In genomic region chr15:50046868-50047267, GRCh38 we compare ENCODE assay signal across 18 cellular contexts.
DNase-seq lines count a peak whose midpoint lies in the region; ATAC-seq and TF ChIP-seq lines count a peak whose summit lies in the region.
"Had no signal": no experiment of that assay in that cellular context is flagged by ENCODE, and none has a peak within 500 bp of the region (broad histone marks: within the 10 kb centered on the region; RNA-seq: fewer than 3 reads in every experiment).

No MANE protein-coding gene starts in this region.

- ATAC-seq in GM18520 (IDR thresholded peaks at IDR 0.05; ENCODE audit: unreplicated experiment) (peak; percentile 47), foreskin keratinocyte (peak; percentile 48), GM18858 (IDR thresholded peaks at IDR 0.05; ENCODE audit: unreplicated experiment) (no peak)
- no peak for ATAC-seq in stimulated activated memory B cell treated with anti-CD40 and anti-IgM and Interleukin-4, amounts not matched to agents 10 μg/mL and 1 μg/mL and 100 μg/mL, for 72 hours
- ATAC-seq: body of pancreas had no signal

- H3K27me3 Mint-ChIP-seq in stimulated activated memory B cell treated with anti-CD40 and anti-IgM and Interleukin-4, amounts not matched to agents 10 μg/mL and 1 μg/mL and 100 μg/mL, for 72 hours, result no peaks in the 10 kb centered on the region
- H3K27me3 Mint-ChIP-seq: activated CD4-positive, alpha-beta memory T cell treated with anti-CD3 and anti-CD28 coated beads, Interleukin-2, amount 10 ng/mL, durations not matched to agents 7 days and 5 days had no signal

- DNase-seq in EH (ENCODE audit: low read depth), result peak; percentile 42
- DNase-seq in foreskin keratinocyte, result peak; percentile 8 to 25
- no peak for DNase-seq in iPS-NIHi11 (ENCODE audit: low spot score)
- no peak for DNase-seq in A172 (ENCODE audit: low spot score)
- DNase-seq: activated CD4-positive, alpha-beta memory T cell treated with anti-CD3 and anti-CD28 coated beads, Interleukin-2, amount 10 ng/mL, durations not matched to agents 7 days and 5 days; body of pancreas; GF-D8; kidney glomerular epithelial cell; NCI-H2029; NCI-H510A treated with DMSO at 0.1 percent for 48 hours; stimulated activated CD4-positive, alpha-beta T cell treated with anti-CD3 and anti-CD28 coated beads, Interleukin-2, amount 100 ng/mL, for 48 hours had no signal

- H3K4me1 Mint-ChIP-seq in stimulated activated memory B cell treated with anti-CD40 and anti-IgM and Interleukin-4, amounts not matched to agents 10 μg/mL and 1 μg/mL and 100 μg/mL, for 72 hours, result no peaks in the 10 kb centered on the region

- peaks cover 9% of the 10 kb centered on the region for H3K9me3 Mint-ChIP-seq in stimulated activated memory B cell treated with anti-CD40 and anti-IgM and Interleukin-4, amounts not matched to agents 10 μg/mL and 1 μg/mL and 100 μg/mL, for 72 hours

- H3K27ac ChIP-seq in VCaP, result peak overlapping the region; percentile 44
- H3K27ac ChIP-seq in foreskin keratinocyte, result no peak overlapping the region
- H3K27ac ChIP-seq: body of pancreas, hepatocyte, SK-N-MC, thoracic aorta had no signal

- H3K27me3 ChIP-seq in foreskin keratinocyte, result peaks cover 15% of the 10 kb centered on the region
- H3K27me3 ChIP-seq: body of pancreas, hepatocyte had no signal

- no peak for TF ChIP-seq CTCF in VCaP (conservative IDR thresholded peaks at IDR 0.05)
- no peak for TF ChIP-seq CTCF in foreskin keratinocyte (conservative IDR thresholded peaks at IDR 0.05)

- no peaks in the 10 kb centered on the region for H3K36me3 Mint-ChIP-seq in stimulated activated memory B cell treated with anti-CD40 and anti-IgM and Interleukin-4, amounts not matched to agents 10 μg/mL and 1 μg/mL and 100 μg/mL, for 72 hours

- H3K27ac Mint-ChIP-seq in stimulated activated memory B cell treated with anti-CD40 and anti-IgM and Interleukin-4, amounts not matched to agents 10 μg/mL and 1 μg/mL and 100 μg/mL, for 72 hours, result no peak overlapping the region

- H3K4me1 ChIP-seq in foreskin keratinocyte, result no peaks in the 10 kb centered on the region
- H3K4me1 ChIP-seq: body of pancreas had no signal

- no peak overlapping the region for H3K4me3 Mint-ChIP-seq in stimulated activated memory B cell treated with anti-CD40 and anti-IgM and Interleukin-4, amounts not matched to agents 10 μg/mL and 1 μg/mL and 100 μg/mL, for 72 hours
- H3K4me3 Mint-ChIP-seq: activated CD4-positive, alpha-beta memory T cell treated with anti-CD3 and anti-CD28 coated beads, Interleukin-2, amount 10 ng/mL, durations not matched to agents 7 days and 5 days had no signal

Comparison
In these comparisons a context has a peak if more than half of its experiments do, and no peak if none do; other contexts are left out.
1. DNase-seq: peak in EH (single experiment) and foreskin keratinocyte (2 of 2); none in iPS-NIHi11 (single experiment) and A172 (single experiment).
2. ATAC-seq: peak in GM18520 (single experiment) and foreskin keratinocyte (single experiment); none in GM18858 (single experiment) and stimulated activated memory B cell treated with anti-CD40 and anti-IgM and Interleukin-4, amounts not matched to agents 10 μg/mL and 1 μg/mL and 100 μg/mL, for 72 hours (single experiment).